ENCODE assay signal across 1 cellular context in the genomic region with DNA sequence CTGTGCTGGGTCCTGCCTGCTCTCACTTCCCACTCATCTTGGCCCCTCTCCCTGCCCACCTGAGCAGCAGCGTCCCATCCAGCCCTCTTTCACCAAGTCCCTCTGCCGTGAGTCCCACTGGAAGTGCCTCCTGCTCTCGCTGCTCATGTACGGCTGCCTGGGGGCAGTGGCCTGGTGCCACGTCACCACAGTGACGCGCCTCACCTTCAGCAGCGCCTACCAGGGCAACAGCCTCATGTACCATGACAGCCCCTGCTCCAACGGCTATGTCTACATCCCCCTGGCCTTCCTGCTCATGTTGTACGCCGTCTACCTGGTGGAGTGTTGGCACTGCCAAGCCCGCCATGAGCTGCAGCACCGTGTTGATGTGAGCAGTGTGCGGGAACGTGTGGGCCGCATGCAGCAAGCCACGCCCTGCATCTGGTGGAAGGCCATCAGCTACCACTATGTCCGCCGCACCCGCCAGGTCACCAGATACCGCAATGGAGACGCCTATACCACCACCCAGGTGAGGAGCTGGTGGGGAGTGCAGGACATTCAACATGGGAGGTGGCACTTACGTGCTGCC.
TF ChIP-seq lines count a peak whose summit lies in the region.

No MANE protein-coding gene starts in this region.

TF ChIP-seq in neural cell, 6 proteins besides CTCF, POLR2A, EP300 and RAD21:
- no peak for TF ChIP-seq EZH2 (IDR thresholded peaks at IDR 0.05; ENCODE audit: borderline replicate concordance, insufficient read depth, low read length, poor library complexity, severe bottlenecking)
- no peak for TF ChIP-seq POLR2AphosphoS5 (IDR thresholded peaks at IDR 0.05)
- TF ChIP-seq MXI1 (conservative IDR thresholded peaks at IDR 0.05; ENCODE audit: poor library complexity, severe bottlenecking), result no peak
- no peak for TF ChIP-seq TAF1 (IDR thresholded peaks at IDR 0.05; ENCODE audit: low read depth)
- TF ChIP-seq SMC3 (conservative IDR thresholded peaks at IDR 0.05; ENCODE audit: poor library complexity), result no peak
- TF ChIP-seq, protein P1, sequence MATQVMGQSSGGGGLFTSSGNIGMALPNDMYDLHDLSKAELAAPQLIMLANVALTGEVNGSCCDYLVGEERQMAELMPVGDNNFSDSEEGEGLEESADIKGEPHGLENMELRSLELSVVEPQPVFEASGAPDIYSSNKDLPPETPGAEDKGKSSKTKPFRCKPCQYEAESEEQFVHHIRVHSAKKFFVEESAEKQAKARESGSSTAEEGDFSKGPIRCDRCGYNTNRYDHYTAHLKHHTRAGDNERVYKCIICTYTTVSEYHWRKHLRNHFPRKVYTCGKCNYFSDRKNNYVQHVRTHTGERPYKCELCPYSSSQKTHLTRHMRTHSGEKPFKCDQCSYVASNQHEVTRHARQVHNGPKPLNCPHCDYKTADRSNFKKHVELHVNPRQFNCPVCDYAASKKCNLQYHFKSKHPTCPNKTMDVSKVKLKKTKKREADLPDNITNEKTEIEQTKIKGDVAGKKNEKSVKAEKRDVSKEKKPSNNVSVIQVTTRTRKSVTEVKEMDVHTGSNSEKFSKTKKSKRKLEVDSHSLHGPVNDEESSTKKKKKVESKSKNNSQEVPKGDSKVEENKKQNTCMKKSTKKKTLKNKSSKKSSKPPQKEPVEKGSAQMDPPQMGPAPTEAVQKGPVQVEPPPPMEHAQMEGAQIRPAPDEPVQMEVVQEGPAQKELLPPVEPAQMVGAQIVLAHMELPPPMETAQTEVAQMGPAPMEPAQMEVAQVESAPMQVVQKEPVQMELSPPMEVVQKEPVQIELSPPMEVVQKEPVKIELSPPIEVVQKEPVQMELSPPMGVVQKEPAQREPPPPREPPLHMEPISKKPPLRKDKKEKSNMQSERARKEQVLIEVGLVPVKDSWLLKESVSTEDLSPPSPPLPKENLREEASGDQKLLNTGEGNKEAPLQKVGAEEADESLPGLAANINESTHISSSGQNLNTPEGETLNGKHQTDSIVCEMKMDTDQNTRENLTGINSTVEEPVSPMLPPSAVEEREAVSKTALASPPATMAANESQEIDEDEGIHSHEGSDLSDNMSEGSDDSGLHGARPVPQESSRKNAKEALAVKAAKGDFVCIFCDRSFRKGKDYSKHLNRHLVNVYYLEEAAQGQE (IDR thresholded peaks at IDR 0.05; ENCODE audit: borderline replicate concordance), result no peak
